Comparison of ENCODE assay signal across 8 cellular contexts in genomic region chr9:113275147-113276131, GRCh38.
DNase-seq lines count a peak whose midpoint lies in the region; ATAC-seq and TF ChIP-seq lines count a peak whose summit lies in the region.

Gene CDC26 (minus strand): TSS chr9:113275572. CDS start chr9:113272507, 3,065 bp downstream.
Gene PRPF4 (plus strand): TSS chr9:113275658. CDS start chr9:113275744, 86 bp downstream.

- DNase-seq in DMS153 treated with DMSO at 0.1 percent for 48 hours (lab: John Stamatoyannopoulos, UW; ENCODE audit: unreplicated experiment) (peak; percentile 98), OCI-M2 (lab: John Stamatoyannopoulos, UW; ENCODE audit: unreplicated experiment) (peak; percentile 70), activated T-cell treated with anti-CD3 and anti-CD28 coated beads for 4 hours (peak; percentile 95), erythroblast (lab: John Stamatoyannopoulos, UW) (peak; percentile 97 to 98)
- peak; percentile 97 for DNase-seq in stimulated activated CD8-positive, alpha-beta memory T cell treated with anti-CD3 and anti-CD28 coated beads, Interleukin-4, amount 100 ng/mL, for 48 hours

- H3K27me3 ChIP-seq in mucosa of rectum (ENCODE audit: control insufficient read depth in 2 of 2, insufficient read depth in 2 of 2, low read length in 2 of 2) = no peaks in the 10 kb centered on the region

- no peak for TF ChIP-seq RAD21 in Ishikawa (IDR thresholded peaks at IDR 0.05; ENCODE audit: low read depth)

- TF ChIP-seq EP300 in Ishikawa (IDR thresholded peaks at IDR 0.05; ENCODE audit: borderline replicate concordance) = no peak

- peaks cover 5 to 11% of the 10 kb centered on the region in 2 donors for H3K4me1 ChIP-seq in mucosa of rectum (ENCODE audit: control insufficient read depth in 2 of 2, insufficient read depth in 2 of 2, low read length in 2 of 2)

- H3K4me3 ChIP-seq in mucosa of rectum (ENCODE audit: low read length in 2 of 2) = peak within 1 kb of the TSS; percentile 99

- H3K27ac ChIP-seq in mucosa of rectum (ENCODE audit: low read depth in 2 of 2, low read length in 2 of 2) = peak within 1 kb of the TSS; percentile 91 to 95

- peak; percentile 97 for ATAC-seq in GM21619 (IDR thresholded peaks at IDR 0.05; ENCODE audit: unreplicated experiment)

- H3K9ac ChIP-seq in mucosa of rectum (ENCODE audit: low read depth in 1 of 2, low read length in 2 of 2) = peak within 1 kb of the TSS; percentile 94 to 99

- TF ChIP-seq POLR2A in erythroblast (IDR thresholded peaks at IDR 0.05; ENCODE audit: low read length) = peak; percentile 98

- H3K36me3 ChIP-seq in mucosa of rectum (ENCODE audit: control insufficient read depth in 2 of 2, insufficient read depth in 2 of 2, low read length in 2 of 2) = peaks cover 36 to 49% of the 10 kb centered on the region in 2 donors

- no peaks in the 10 kb centered on the region for H3K9me3 ChIP-seq in mucosa of rectum (ENCODE audit: control insufficient read depth in 2 of 2, low read length in 2 of 2)

TF ChIP-seq in Ishikawa, 13 proteins besides CTCF, POLR2A, EP300 and RAD21:
- TF ChIP-seq MAX (IDR thresholded peaks at IDR 0.05) (peak; percentile 86), USF1 (IDR thresholded peaks at IDR 0.05) (no peak; the same call in 1 of the 2 replicates), EGR1 (IDR thresholded peaks at IDR 0.05) (peak; percentile 97), YY1 (IDR thresholded peaks at IDR 0.05; ENCODE audit: low read depth) (peak; percentile 88), TEAD4 (IDR thresholded peaks at IDR 0.05) (no peak), FOXM1 (IDR thresholded peaks at IDR 0.05; ENCODE audit: borderline replicate concordance, low read depth) (no peak), CEBPB (IDR thresholded peaks at IDR 0.05) (no peak), TCF12 (IDR thresholded peaks at IDR 0.05; ENCODE audit: low read depth) (peak; percentile 75), TAF1 (IDR thresholded peaks at IDR 0.05; ENCODE audit: low read depth) (peak; percentile 91), CREB1 (IDR thresholded peaks at IDR 0.05; ENCODE audit: low read depth) (peak; percentile 96), NFIC (IDR thresholded peaks at IDR 0.05) (peak; percentile 77), ZBTB7A (IDR thresholded peaks at IDR 0.05; ENCODE audit: low read depth) (no peak), REST (IDR thresholded peaks at IDR 0.05; ENCODE audit: low read depth) (no peak)
TF ChIP-seq in Ishikawa: peak in this region for 7.

Comparison
In these comparisons a context has a peak if more than half of its experiments do, and no peak if none do; other contexts are left out.
1. Peak in every context shown above with its lines: DNase-seq, ATAC-seq, H3K4me3 ChIP-seq and H3K27ac ChIP-seq.